ENCODE assay signal across 11 cellular contexts in the genomic region with DNA sequence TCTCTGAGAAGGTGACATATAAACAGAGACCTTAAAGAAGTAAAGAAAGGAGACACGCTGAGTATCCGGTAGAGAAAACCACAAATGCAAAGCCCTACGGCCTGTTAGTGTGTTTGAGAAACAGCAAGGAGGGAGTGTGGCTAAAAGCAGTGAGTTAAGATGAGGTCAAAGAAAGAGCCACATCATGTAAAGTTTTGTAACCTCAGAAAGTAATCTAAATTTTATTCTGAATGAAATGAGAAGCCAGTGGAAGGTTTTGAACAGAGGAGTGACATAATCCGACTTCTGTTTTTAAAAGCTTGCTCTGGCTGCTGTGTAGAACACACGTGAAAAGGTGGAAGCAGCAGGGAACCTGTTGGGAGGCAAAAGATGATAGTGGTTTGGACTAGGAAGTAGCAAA. TPM values are rescaled to one million over a fixed set of nuclear protein-coding genes. Genes with fewer than 3 reads are reported as not detected.
DNase-seq lines count a peak whose midpoint lies in the region; ATAC-seq and TF ChIP-seq lines count a peak whose summit lies in the region.
"Had no signal": no experiment of that assay in that cellular context is flagged by ENCODE, and none has a peak within 500 bp of the region (broad histone marks: within the 10 kb centered on the region; RNA-seq: fewer than 3 reads in every experiment).

No MANE protein-coding gene starts in this region.

- intact Hi-C loops in aorta (cut with DNase I): no loop called here

- 79 to 81% methylated on average over 5 of the region's 5 CpGs for WGBS in aorta, 2 donors

- H3K36me3 ChIP-seq in HEK293 (ENCODE audit: control insufficient read depth in 2 of 2, insufficient read depth in 1 of 2, low read length in 2 of 2) (no peaks in the 10 kb centered on the region), aorta (ENCODE audit: control insufficient read depth in 1 of 2, insufficient read depth in 2 of 2, low read length in 1 of 2) (no peaks in the 10 kb centered on the region)
- H3K36me3 ChIP-seq: thoracic aorta had no signal

- H3K4me3 ChIP-seq in HEK293 (ENCODE audit: low read depth, low read length) (no peak overlapping the region), aorta (ENCODE audit: low read length in 2 of 2) (no peak overlapping the region)
- H3K4me3 ChIP-seq: thoracic aorta had no signal

- no peaks in the 10 kb centered on the region for H3K9me3 Mint-ChIP-seq in immature natural killer cell

- peaks cover 75 to 89% of the 10 kb centered on the region in 2 donors for H3K4me1 Mint-ChIP-seq in immature natural killer cell

- peaks cover 0 to 3% (median 0%) of the 10 kb centered on the region in 3 donors for H3K36me3 Mint-ChIP-seq in immature natural killer cell

- peaks cover 0 to 2% (median 0%) of the 10 kb centered on the region in 3 donors for H3K27me3 Mint-ChIP-seq in immature natural killer cell (ENCODE audit: low read depth in 3 of 3)

- peak overlapping the region; percentile 22; the same call in 1 of the 2 replicates for H3K27ac ChIP-seq in HEK293 (ENCODE audit: extremely low read depth, low read depth, low read length)
- no peak overlapping the region for H3K27ac ChIP-seq in aorta (ENCODE audit: low read depth in 1 of 2, low read length in 2 of 2)
- H3K27ac ChIP-seq: thoracic aorta had no signal

- H3K4me3 Mint-ChIP-seq in immature natural killer cell: peak overlapping the region; percentile 55 to 86 (median 78)

- H3K27ac Mint-ChIP-seq in immature natural killer cell: peak overlapping the region; percentile 87 to 95 (median 93)

- H3K27me3 ChIP-seq in aorta (ENCODE audit: control insufficient read depth in 1 of 2, insufficient read depth in 2 of 2, low read length in 1 of 2): no peaks in the 10 kb centered on the region

- no peaks in the 10 kb centered on the region for H3K9me3 ChIP-seq in HEK293 (ENCODE audit: control insufficient read depth, insufficient read depth, low read depth, low read length)
- H3K9me3 ChIP-seq in aorta (ENCODE audit: control insufficient read depth, low read length): no peaks in the 10 kb centered on the region
- H3K9me3 ChIP-seq: thoracic aorta had no signal

- ATAC-seq in GM18868 (IDR thresholded peaks at IDR 0.05; ENCODE audit: unreplicated experiment) (peak; percentile 63), aorta (ENCODE audit: low FRiP score) (no peak)

- POLR2A ChIA-PET in HEK293 (lab: Yijun Ruan, JAX): interaction anchor here (1.1 kb wide), 1 partner anchor 33 kb away, joined by 4 read pairs; no protein-coding TSS in a partner anchor

- DNase-seq in LHCN-M2 (ENCODE audit: low read depth): peak; percentile 5
- peak; percentile 47 to 76 (median 57) for DNase-seq in immature natural killer cell
- no peak for DNase-seq in HCEC 1CT
- no peak for DNase-seq in iPS-NIHi7 (ENCODE audit: extremely low spot score)
- no peak for DNase-seq in aorta
- no peak for DNase-seq in DMS 273 treated with DMSO at 0.1 percent for 48 hours (lab: John Stamatoyannopoulos, UW)
- DNase-seq: foreskin fibroblast, NCI-H2029 had no signal

- TF ChIP-seq CTCF in HEK293 (tag by site-specific recombination; IDR thresholded peaks at IDR 0.05): no peak

- CTCF ChIA-PET in HEK293 (lab: Yijun Ruan, JAX): no interaction called here

- H3K4me1 ChIP-seq in HEK293 (ENCODE audit: control insufficient read depth, insufficient read depth, low read length): peaks cover 38% of the 10 kb centered on the region
- peaks cover 2 to 3% of the 10 kb centered on the region in 2 donors for H3K4me1 ChIP-seq in aorta (ENCODE audit: control insufficient read depth in 1 of 2, insufficient read depth in 2 of 2, low read length in 2 of 2)

TF ChIP-seq in HEK293, 187 proteins besides CTCF, POLR2A, EP300 and RAD21:
- TF ChIP-seq ZNF555 (tag by site-specific recombination; conservative IDR thresholded peaks at IDR 0.05) (no peak), ZNF768 (tag by site-specific recombination; IDR thresholded peaks at IDR 0.05) (no peak), REPIN1 (tag by site-specific recombination; IDR thresholded peaks at IDR 0.05; ENCODE audit: low read depth) (no peak), ZNF350 (tag by site-specific recombination; IDR thresholded peaks at IDR 0.05) (no peak), HOXD13 (CRISPR knock-in tag; IDR thresholded peaks at IDR 0.05; ENCODE audit: borderline replicate concordance) (no peak), PRDM1 (tag by site-specific recombination; IDR thresholded peaks at IDR 0.05) (no peak), ZFP41 (tag by site-specific recombination; IDR thresholded peaks at IDR 0.05; ENCODE audit: borderline replicate concordance) (no peak)

RNA-seq across cellular contexts. Expression of gene PPP2R5E, which starts 32.6 kb away (rescaled TPM):
- total RNA-seq in LHCN-M2 (2014; rRNA removed) (15.4 and 19.7 TPM in 2 replicates), aorta (10 to 100 TPM; 35.5 to 42.1 TPM)
- 13.3 TPM for polyA plus RNA-seq in LHCN-M2 (2012)
- polyA plus RNA-seq in immature natural killer cell (10 to 100 TPM; 28.4 to 61.8 (median 47.3) TPM), aorta (10 to 100 TPM; 11.0 to 14.7 TPM)

Comparison
In these comparisons a context has a peak if more than half of its experiments do, and no peak if none do; other contexts are left out.
1. DNase-seq: peak in LHCN-M2 (single experiment) and immature natural killer cell (3 of 3); none in HCEC 1CT (single experiment), iPS-NIHi7 (single experiment), aorta (0 of 2) and DMS 273 treated with DMSO at 0.1 percent for 48 hours (single experiment).